ENCODE assay signal across 24 cellular contexts in the genomic region with DNA sequence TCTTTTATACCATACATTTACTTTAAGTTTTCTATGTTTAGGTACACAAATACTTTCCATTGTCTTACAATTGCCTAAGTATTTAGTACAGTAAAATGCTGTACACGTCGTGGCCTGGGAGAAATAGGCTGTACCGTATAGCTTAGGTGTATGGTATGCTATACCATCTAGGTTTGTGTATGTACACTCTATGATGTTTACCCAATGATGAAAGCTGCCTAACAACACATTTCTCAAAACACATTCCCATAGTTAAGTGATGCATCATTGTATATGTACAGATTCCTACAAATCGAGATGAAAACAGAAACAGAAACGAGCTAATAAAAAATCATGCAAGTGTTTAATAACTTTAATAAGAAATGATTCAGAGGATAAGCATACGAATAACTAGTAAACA. TPM values are rescaled to one million over a fixed set of nuclear protein-coding genes. Genes with fewer than 3 reads are reported as not detected.
"Had no signal": no experiment of that assay in that cellular context is flagged by ENCODE, and none has a peak within 500 bp of the region (broad histone marks: within the 10 kb centered on the region; RNA-seq: fewer than 3 reads in every experiment).

No MANE protein-coding gene starts in this region.

- ATAC-seq: HepG2 had no signal

- DNase-seq: IMR-90; Karpas-422; KG1; MM.1S; NCI-H1092 treated with DMSO at 0.1 percent for 48 hours; NCI-H1436; NCI-H187; NCI-H2029; NCI-H2081 treated with DMSO at 0.1 percent for 48 hours; NCI-H2171; NCI-H226; NCI-H446; NCI-H510A; NCI-H524 treated with DMSO at 0.1 percent for 48 hours; NCI-H69; NCI-H774; NK-92 treated with Interleukin-12 subunit alpha and Interleukin-12 subunit beta, amount 100 ng/mL, for 24 hours; OCI-M1; SHP77; SK-N-SH; SW 1271 had no signal

- H3K27ac ChIP-seq: RWPE1 had no signal

- H3K9me3 ChIP-seq: SK-N-SH had no signal

RNA-seq across cellular contexts. Expression of a gene that starts 51.6 kb away (rescaled TPM):
- total RNA-seq: HepG2, IMR-90, SK-MEL-5 had no signal
- polyA plus RNA-seq: HepG2, IMR-90 had no signal

RNA-seq across cellular contexts. Expression of a gene that starts 56.6 kb away (rescaled TPM):
- total RNA-seq: HepG2, IMR-90, SK-MEL-5 had no signal
- polyA plus RNA-seq: HepG2, IMR-90 had no signal

RNA-seq across cellular contexts. Expression of a gene that starts 57.4 kb away (rescaled TPM):
- total RNA-seq: HepG2, IMR-90, SK-MEL-5 had no signal
- polyA plus RNA-seq: HepG2, IMR-90 had no signal
